1 cellular context compared by ENCODE assay signal in genomic region chr19:45585158-45585577, GRCh38.
TF ChIP-seq lines count a peak whose summit lies in the region.

No MANE protein-coding gene starts in this region.

TF ChIP-seq in K562, 482 proteins besides CTCF, POLR2A, EP300 and RAD21 (continued from another document and continues in another):
- TF ChIP-seq ATF6 (CRISPR knock-in tag; IDR thresholded peaks at IDR 0.05) (no peak), CBX2 (IDR thresholded peaks at IDR 0.05; ENCODE audit: insufficient read depth, low read length, poor library complexity, severe bottlenecking) (no peak), CBX3 (IDR thresholded peaks at IDR 0.05; ENCODE audit: borderline replicate concordance in 1 of 2, low read length in 2 of 2) (0 out of 3 replicates have a peak, but pooled peaks of 1 of the 2 experiments have one; percentile 50), VEZF1 (CRISPR knock-in tag; IDR thresholded peaks at IDR 0.05) (no peak), NFRKB (IDR thresholded peaks at IDR 0.05; ENCODE audit: low read depth) (no peak), KHSRP (IDR thresholded peaks at IDR 0.05) (no peak), ELK3 (CRISPR knock-in tag; IDR thresholded peaks at IDR 0.05) (no peak), SNIP1 (IDR thresholded peaks at IDR 0.05; ENCODE audit: low read depth) (no peak), KDM1A (IDR thresholded peaks at IDR 0.05) (peak; percentile 88 to 93), NELFE (IDR thresholded peaks at IDR 0.05; ENCODE audit: insufficient read depth, insufficient read length) (no peak), ARHGAP35 (IDR thresholded peaks at IDR 0.05; ENCODE audit: partially characterized antibody) (no peak), EHMT2 (IDR thresholded peaks at IDR 0.05) (no peak), CREB3 (tag; conservative IDR thresholded peaks at IDR 0.05; ENCODE audit: low read depth) (no peak), PYGO2 (tag; IDR thresholded peaks at IDR 0.05) (no peak), SAFB2 (IDR thresholded peaks at IDR 0.05; ENCODE audit: borderline replicate concordance, low read depth, low read length, severe bottlenecking) (no peak), ZKSCAN1 (IDR thresholded peaks at IDR 0.05; ENCODE audit: low read depth, low read length) (no peak), ZNF512 (tag; IDR thresholded peaks at IDR 0.05) (no peak), CGGBP1 (CRISPR knock-in tag; IDR thresholded peaks at IDR 0.05) (no peak), HCFC1 (IDR thresholded peaks at IDR 0.05; ENCODE audit: low read depth, low read length) (no peak), RERE (CRISPR knock-in tag; IDR thresholded peaks at IDR 0.05; ENCODE audit: borderline replicate concordance) (no peak), NCOA4 (IDR thresholded peaks at IDR 0.05; ENCODE audit: partially characterized antibody) (no peak), GATA2 (CRISPR knock-in tag; IDR thresholded peaks at IDR 0.05) (no peak), DMBX1 (CRISPR knock-in tag; IDR thresholded peaks at IDR 0.05; ENCODE audit: borderline replicate concordance) (0 out of 2 replicates have a peak, but pooled peaks have one; percentile 32), CCNT2 (IDR thresholded peaks at IDR 0.05; ENCODE audit: borderline replicate concordance, extremely low read depth, insufficient read length, low read depth, low read length) (peak; percentile 0), ZNF124 (CRISPR knock-in tag; IDR thresholded peaks at IDR 0.05) (no peak), KAT8 (IDR thresholded peaks at IDR 0.05; ENCODE audit: low read depth) (no peak), RBBP5 (IDR thresholded peaks at IDR 0.05; ENCODE audit: borderline replicate concordance, insufficient read depth, low read length, poor library complexity, severe bottlenecking) (no peak), ZNF707 (CRISPR knock-in tag; conservative IDR thresholded peaks at IDR 0.05) (peak; percentile 34; the same call in 1 of the 2 replicates), ZNF77 (CRISPR knock-in tag; IDR thresholded peaks at IDR 0.05) (no peak), ATF7 (IDR thresholded peaks at IDR 0.05) (no peak), FOXJ2 (tag; IDR thresholded peaks at IDR 0.05) (no peak), HDAC6 (IDR thresholded peaks at IDR 0.05; ENCODE audit: low read depth, low read length) (no peak), NR3C1 (CRISPR knock-in tag; IDR thresholded peaks at IDR 0.05) (no peak), SIN3A (IDR thresholded peaks at IDR 0.05; ENCODE audit: borderline replicate concordance in 2 of 2, control insufficient read depth in 1 of 2, low read depth in 2 of 2, low read length in 2 of 2) (no peak), TEAD1 (CRISPR knock-in tag; IDR thresholded peaks at IDR 0.05) (0 out of 4 replicates have a peak, but pooled peaks of 1 of the 2 experiments have one; percentile 33), ELF1 (tag; IDR thresholded peaks at IDR 0.05) (no peak; the same call in 1 of the 2 replicates), HLTF (IDR thresholded peaks at IDR 0.05) (no peak), MAFG (tag; conservative IDR thresholded peaks at IDR 0.05) (no peak), ZNF75A (CRISPR knock-in tag; IDR thresholded peaks at IDR 0.05) (0 out of 2 replicates have a peak, but pooled peaks have one; percentile 70), MXD1 (CRISPR knock-in tag; IDR thresholded peaks at IDR 0.05; ENCODE audit: borderline replicate concordance, poor library complexity, severe bottlenecking) (no peak), RFX7 (CRISPR knock-in tag; IDR thresholded peaks at IDR 0.05) (no peak), DDX20 (tag; IDR thresholded peaks at IDR 0.05; ENCODE audit: low read depth) (no peak), CREB1 (IDR thresholded peaks at IDR 0.05) (no peak), CREB1 (CRISPR knock-in tag; IDR thresholded peaks at IDR 0.05) (peak; percentile 62; the same call in 1 of the 2 replicates), RBM34 (IDR thresholded peaks at IDR 0.05; ENCODE audit: borderline replicate concordance, insufficient read depth, low read length) (no peak), RBM22 (IDR thresholded peaks at IDR 0.05; ENCODE audit: low read depth, low read length, poor library complexity, severe bottlenecking) (no peak), NKRF (IDR thresholded peaks at IDR 0.05; ENCODE audit: borderline replicate concordance) (no peak)
